Comparison of ENCODE assay signal across 9 cellular contexts in the genomic region with DNA sequence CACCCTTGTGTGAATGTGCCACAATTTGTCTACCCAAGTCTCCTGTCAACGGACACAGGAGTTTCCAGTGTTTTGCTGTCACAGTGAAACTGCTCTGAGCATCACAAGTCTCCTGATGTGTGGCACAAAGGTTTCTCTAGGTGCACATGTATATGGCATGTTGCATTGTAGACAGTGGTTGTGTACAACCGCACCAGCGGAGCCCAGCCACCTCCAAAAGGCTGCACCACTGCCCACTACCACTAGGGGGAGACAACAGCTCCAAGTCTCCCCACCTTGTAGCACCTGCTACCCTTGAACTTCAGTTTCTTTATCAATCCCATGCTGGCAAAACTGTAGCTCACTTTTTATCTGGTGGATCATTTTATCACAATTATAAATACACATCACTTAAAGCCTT.
DNase-seq lines count a peak whose midpoint lies in the region; ATAC-seq, FAIRE-seq and TF ChIP-seq lines count a peak whose summit lies in the region.
"Had no signal": no experiment of that assay in that cellular context is flagged by ENCODE, and none has a peak within 500 bp of the region (broad histone marks: within the 10 kb centered on the region; RNA-seq: fewer than 3 reads in every experiment).

No MANE protein-coding gene starts in this region.

- no peak overlapping the region for H3K9ac ChIP-seq in kidney (ENCODE audit: low read length in 2 of 2)

- no peak overlapping the region for H3K27ac ChIP-seq in PC-9
- no peak overlapping the region for H3K27ac ChIP-seq in kidney (ENCODE audit: low read depth in 2 of 2, low read length in 2 of 2)

- no peak overlapping the region for H2AFZ ChIP-seq in PC-9

- CTCF ChIA-PET in BJ (lab: Yijun Ruan, JAX), result interaction anchor here (1.1 to 1.4 kb wide), 3 partner anchors 9 to 20 kb away, joined by 3 to 4 read pairs (median 4); no protein-coding TSS in a partner anchor
- CTCF ChIA-PET in PC-9 (lab: Charles Lee), result interaction anchor here (1.0 kb wide), 1 partner anchor 151 kb away, joined by 3 read pairs; no protein-coding TSS in a partner anchor

- no peaks in the 10 kb centered on the region for H4K20me1 ChIP-seq in PC-9 (ENCODE audit: insufficient read depth)

- no peak for ATAC-seq in HG03095 (IDR thresholded peaks at IDR 0.05; ENCODE audit: unreplicated experiment)
- ATAC-seq in HG03045 (IDR thresholded peaks at IDR 0.05; ENCODE audit: unreplicated experiment), result no peak
- ATAC-seq in HG03354 (IDR thresholded peaks at IDR 0.05; ENCODE audit: poor library complexity, severe bottlenecking, unreplicated experiment), result no peak

- DNase-seq in BJ (ENCODE audit: low read depth) (no peak), GM12864 (ENCODE audit: low read depth) (no peak), PC-9 (peak in 1 of 2 experiments; percentile 48), kidney (peak; percentile 18), NCI-H526 treated with DMSO at 0.1 percent for 48 hours (lab: John Stamatoyannopoulos, UW) (no peak)
- DNase-seq: activated B cell treated with CpG ODN at 0.5 μM for 24 hours had no signal

- no TSS peak for BruUV-seq in PC-9 (replicated peaks; lab: Mats Ljungman, UMichigan)

- H3K36me3 ChIP-seq in BJ (ENCODE audit: control insufficient read depth, insufficient read depth, low read length), result no peaks in the 10 kb centered on the region
- H3K36me3 ChIP-seq in PC-9 (ENCODE audit: low read depth), result no peaks in the 10 kb centered on the region
- H3K36me3 ChIP-seq in kidney (ENCODE audit: control insufficient read depth in 1 of 2, insufficient read depth in 2 of 2, low read length in 2 of 2), result no peaks in the 10 kb centered on the region

- H3F3A ChIP-seq in PC-9 (ENCODE audit: insufficient read depth, low read depth), result no peaks in the 10 kb centered on the region

- H3K79me2 ChIP-seq in PC-9 (ENCODE audit: low read depth), result no peaks in the 10 kb centered on the region

- intact Hi-C loops in PC-9 (cut with micrococcal nuclease; ENCODE audit: unreplicated experiment), result no loop called here
- intact Hi-C loops in kidney (cut with DNase I), result no loop called here

- no peak overlapping the region for H3K4me2 ChIP-seq in PC-9

- H3K9me3 ChIP-seq in PC-9 (ENCODE audit: insufficient read depth, low read depth) (peaks cover 15% of the 10 kb centered on the region; the same call in 1 of the 2 replicates), kidney (ENCODE audit: control insufficient read depth in 1 of 2, low read length in 2 of 2) (peaks cover 2 to 16% of the 10 kb centered on the region in 2 donors)

- TF ChIP-seq CTCF in BJ (IDR thresholded peaks at IDR 0.05; ENCODE audit: insufficient read depth, low read depth, low read length) (peak; percentile 59), GM12864 (IDR thresholded peaks at IDR 0.05; ENCODE audit: low read depth, low read length, missing control alignments) (peak; percentile 70), PC-9 (conservative IDR thresholded peaks at IDR 0.05) (peak; percentile 89), kidney (IDR thresholded peaks at IDR 0.05; ENCODE audit: borderline replicate concordance, extremely low read depth, insufficient read depth) (no peak)

- POLR2A ChIA-PET in BJ (lab: Charles Lee), result no interaction called here
- POLR2A ChIA-PET in PC-9 (lab: Charles Lee; ENCODE audit: unreplicated experiment), result no interaction called here

- no peaks in the 10 kb centered on the region for H3K9me2 ChIP-seq in PC-9 (ENCODE audit: insufficient read depth)

- FAIRE-seq in kidney (lab: Jason Lieb, UNC), result no peak

- H3K27me3 ChIP-seq in BJ (ENCODE audit: control insufficient read depth, insufficient read depth, low read length) (no peaks in the 10 kb centered on the region), PC-9 (ENCODE audit: insufficient read depth, low read depth) (no peaks in the 10 kb centered on the region)

- H3K4me3 ChIP-seq in BJ (ENCODE audit: low read depth, low read length) (no peak overlapping the region), GM12864 (ENCODE audit: low read depth, low read length) (no peak overlapping the region), PC-9 (no peak overlapping the region), kidney (ENCODE audit: low read length in 2 of 2) (no peak overlapping the region)

- H3K4me1 ChIP-seq in PC-9 (replicated peaks; ENCODE audit: insufficient read depth) (0 out of 2 replicates have a peak, but pooled peaks cover 2% of the 10 kb centered on the region), kidney (ENCODE audit: control insufficient read depth in 1 of 2, insufficient read depth in 1 of 2, low read depth in 1 of 2, low read length in 2 of 2) (no peaks in the 10 kb centered on the region)
